8 cellular contexts compared by ENCODE assay signal in the genomic region with DNA sequence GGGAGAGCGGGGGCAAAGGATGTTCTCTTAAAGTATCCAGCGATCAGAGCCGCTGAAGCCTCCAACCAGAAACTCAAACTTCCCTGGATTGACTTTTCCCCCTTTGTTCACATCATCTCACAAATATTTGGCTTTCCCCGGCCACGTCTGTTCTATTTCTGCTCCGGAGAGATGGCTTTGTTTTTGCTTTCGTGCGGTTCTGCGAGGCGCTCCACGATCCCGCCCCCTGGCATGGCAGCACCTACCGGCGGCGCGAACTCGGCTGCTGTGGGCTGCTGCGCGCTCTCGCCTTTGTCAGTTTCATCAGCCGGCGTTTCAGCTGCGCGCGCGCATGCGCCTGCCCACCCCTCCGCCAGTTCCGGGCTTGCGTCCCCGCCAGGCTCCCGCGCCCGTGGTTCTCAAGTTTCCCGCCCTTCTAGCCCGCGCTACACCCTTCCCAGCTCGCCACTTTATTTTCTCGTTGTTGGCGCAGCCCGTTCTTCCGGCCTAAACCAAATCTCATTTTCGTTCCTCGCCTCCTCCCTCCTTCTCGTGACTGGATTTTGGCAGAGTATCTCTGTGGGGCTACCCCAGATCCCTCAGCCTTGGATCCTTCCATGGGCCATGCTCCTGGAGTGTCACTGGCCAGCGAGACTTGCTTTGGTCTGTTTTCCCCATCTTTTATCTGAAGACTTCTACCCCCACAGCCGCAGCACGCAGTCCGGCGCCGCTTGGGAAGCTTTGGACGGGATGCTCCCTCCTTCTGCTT.
A peak's percentile ranks its signal among the peaks of the same experiment; 100 is the strongest.
DNase-seq lines count a peak whose midpoint lies in the region; ATAC-seq and TF ChIP-seq lines count a peak whose summit lies in the region.

No MANE protein-coding gene starts in this region.

- peaks cover 23% of the 10 kb centered on the region for H3K4me1 Mint-ChIP-seq in activated CD4-positive, alpha-beta memory T cell treated with anti-CD3 and anti-CD28 coated beads, Interleukin-2, amount 10 ng/mL, durations not matched to agents 7 days and 5 days

- H3K27ac ChIP-seq in C4-2B (peak overlapping the region; percentile 70), ectodermal cell (ENCODE audit: insufficient read depth, low read depth, low read length, poor library complexity, severe bottlenecking) (peak overlapping the region; percentile 93)

- H3K9me3 Mint-ChIP-seq in activated CD4-positive, alpha-beta memory T cell treated with anti-CD3 and anti-CD28 coated beads, Interleukin-2, amount 10 ng/mL, durations not matched to agents 7 days and 5 days, result no peaks in the 10 kb centered on the region

- no peaks in the 10 kb centered on the region for H3K36me3 ChIP-seq in ectodermal cell (ENCODE audit: control insufficient read depth, insufficient read depth, low read length)

- H3K27me3 ChIP-seq in ectodermal cell (ENCODE audit: control insufficient read depth, insufficient read depth, low read length, poor library complexity, severe bottlenecking), result no peaks in the 10 kb centered on the region

- H3K4me3 Mint-ChIP-seq in activated CD4-positive, alpha-beta memory T cell treated with anti-CD3 and anti-CD28 coated beads, Interleukin-2, amount 10 ng/mL, durations not matched to agents 7 days and 5 days, result peak overlapping the region; percentile 87

- 0 out of 2 replicates have a peak, but pooled peaks have one; percentile 4 for TF ChIP-seq CTCF in C4-2B (conservative IDR thresholded peaks at IDR 0.05)

- H3K36me3 Mint-ChIP-seq in activated CD4-positive, alpha-beta memory T cell treated with anti-CD3 and anti-CD28 coated beads, Interleukin-2, amount 10 ng/mL, durations not matched to agents 7 days and 5 days (ENCODE audit: low read depth), result peaks cover 6% of the 10 kb centered on the region

- H3K27me3 Mint-ChIP-seq in activated CD4-positive, alpha-beta memory T cell treated with anti-CD3 and anti-CD28 coated beads, Interleukin-2, amount 10 ng/mL, durations not matched to agents 7 days and 5 days, result peaks cover 3% of the 10 kb centered on the region

- peak overlapping the region; percentile 76 for H3K4me3 ChIP-seq in ectodermal cell (ENCODE audit: insufficient read depth, low read depth, low read length)

- 6 to 9% methylated on average over 52 of the region's 52 CpGs for WGBS in ectodermal cell, 2 experiments

- H3K27ac Mint-ChIP-seq in activated CD4-positive, alpha-beta memory T cell treated with anti-CD3 and anti-CD28 coated beads, Interleukin-2, amount 10 ng/mL, durations not matched to agents 7 days and 5 days, result peak overlapping the region; percentile 94

- peak; percentile 85 for DNase-seq in GM19240 (ENCODE audit: insufficient read length, low spot score)
- DNase-seq in NCI-H526 treated with DMSO at 0.1 percent for 48 hours (lab: John Stamatoyannopoulos, UW), result peak; percentile 84
- DNase-seq in activated CD4-positive, alpha-beta memory T cell treated with anti-CD3 and anti-CD28 coated beads, Interleukin-2, amount 10 ng/mL, durations not matched to agents 7 days and 5 days, result peak; percentile 90
- peak; percentile 87 for DNase-seq in medulla oblongata (ENCODE audit: extremely low spot score)
- DNase-seq in stimulated activated CD4-positive, alpha-beta T cell treated with anti-CD3 and anti-CD28 coated beads, TNF-alpha, amount 100 ng/mL, for 48 hours (ENCODE audit: low read depth in 3 of 3), result peak; percentile 77 to 83 (median 79)

- CTCF ChIA-PET in activated CD4-positive, alpha-beta memory T cell treated with anti-CD3 and anti-CD28 coated beads, Interleukin-2, amount 10 ng/mL, durations not matched to agents 7 days and 5 days (lab: Charles Lee), result interaction anchor here (1.0 to 1.3 kb wide), 4 partner anchors 9 to 159 kb away, joined by 3 to 4 read pairs (median 4); no protein-coding TSS in a partner anchor

- peak; percentile 89 for ATAC-seq in HG03457 (IDR thresholded peaks at IDR 0.05; ENCODE audit: unreplicated experiment)

- no peaks in the 10 kb centered on the region for H3K9me3 ChIP-seq in ectodermal cell (ENCODE audit: control insufficient read depth, low read length)

- POLR2A ChIA-PET in activated CD4-positive, alpha-beta memory T cell treated with anti-CD3 and anti-CD28 coated beads, Interleukin-2, amount 10 ng/mL, durations not matched to agents 7 days and 5 days (lab: Charles Lee), result interaction anchor here (0.7 to 4.2 kb wide), 7 partner anchors 9 to 172 kb away, joined by 3 to 22 read pairs (median 7); a partner anchor contains a TSS

- peaks cover 5% of the 10 kb centered on the region for H3K4me1 ChIP-seq in ectodermal cell (ENCODE audit: control insufficient read depth, insufficient read depth, low read length)

Comparison
In these comparisons a context has a peak if more than half of its experiments do, and no peak if none do; other contexts are left out.
1. Peak in every context shown above with its lines: DNase-seq, ATAC-seq, H3K4me3 ChIP-seq and H3K27ac ChIP-seq.